ENCODE assay signal across 24 cellular contexts in genomic region chr19:24053601-24054000, GRCh38. TPM values are rescaled to one million over a fixed set of nuclear protein-coding genes. Genes with fewer than 3 reads are reported as not detected.
DNase-seq lines count a peak whose midpoint lies in the region; ATAC-seq and TF ChIP-seq lines count a peak whose summit lies in the region.
"Had no signal": no experiment of that assay in that cellular context is flagged by ENCODE, and none has a peak within 500 bp of the region (broad histone marks: within the 10 kb centered on the region; RNA-seq: fewer than 3 reads in every experiment).

No MANE protein-coding gene starts in this region.

- H3K36me3 ChIP-seq in hepatocyte (replicated peaks; ENCODE audit: insufficient read depth, low read depth): no peaks in the 10 kb centered on the region
- H3K36me3 ChIP-seq: ovary had no signal

- intact Hi-C loops in activated T-helper 1 cell treated with anti-CD3 and anti-CD28 coated beads, Interleukin-12 subunit alpha, Interleukin-12 subunit beta, Interleukin-2, Interleukin-4 antibody, amounts not matched to agents 30 ng/mL and 10 ng/mL and 1 ng/mL, durations not matched to agents 14 hours and 24 hours and 36 hours (cut with micrococcal nuclease): loop anchor here (5.0 kb wide), 1 partner anchor 34 kb away; the partner anchor contains the start of gene ZNF254

- H3K27me3 ChIP-seq in hepatocyte: no peaks in the 10 kb centered on the region
- H3K27me3 ChIP-seq: MG63, ovary, right lobe of liver had no signal

- H3K4me1 Mint-ChIP-seq in stimulated activated naive CD8-positive, alpha-beta T cell treated with anti-CD3 and anti-CD28 coated beads, Interleukin-15, Interleukin-2, amounts not matched to agents 100 ng/mL and 50 ng/mL, for 24 hours (ENCODE audit: low read depth): peaks cover 27% of the 10 kb centered on the region
- peaks cover 27% of the 10 kb centered on the region for H3K4me1 Mint-ChIP-seq in stimulated activated naive CD8-positive, alpha-beta T cell treated with anti-CD3 and anti-CD28 coated beads, Interleukin-15, amount 100 ng/mL, for 72 hours
- H3K4me1 Mint-ChIP-seq in activated naive CD8-positive, alpha-beta T cell treated with anti-CD3 and anti-CD28 coated beads for 36 hours: peaks cover 14% of the 10 kb centered on the region
- H3K4me1 Mint-ChIP-seq in activated T-helper 1 cell treated with anti-CD3 and anti-CD28 coated beads, Interleukin-12 subunit alpha, Interleukin-12 subunit beta, Interleukin-2, Interleukin-4 antibody, amounts not matched to agents 30 ng/mL and 10 ng/mL and 1 ng/mL, durations not matched to agents 14 hours and 24 hours and 36 hours (ENCODE audit: low read depth): peaks cover 17% of the 10 kb centered on the region

- 93% methylated on average over 4 of the region's 4 CpGs for WGBS in hepatocyte (ENCODE audit: low lambda C conversion rate, missing lambda C conversion rate)

- peaks cover 3% of the 10 kb centered on the region for H3K79me2 ChIP-seq in hepatocyte

- H4K20me1 ChIP-seq in hepatocyte (ENCODE audit: insufficient read depth, poor library complexity, severe bottlenecking): peaks cover 3% of the 10 kb centered on the region

- H3K27me3 Mint-ChIP-seq in stimulated activated naive CD8-positive, alpha-beta T cell treated with anti-CD3 and anti-CD28 coated beads, Interleukin-15, Interleukin-2, amounts not matched to agents 100 ng/mL and 50 ng/mL, for 24 hours: no peaks in the 10 kb centered on the region
- no peaks in the 10 kb centered on the region for H3K27me3 Mint-ChIP-seq in stimulated activated naive CD8-positive, alpha-beta T cell treated with anti-CD3 and anti-CD28 coated beads, Interleukin-15, amount 100 ng/mL, for 72 hours
- no peaks in the 10 kb centered on the region for H3K27me3 Mint-ChIP-seq in activated naive CD8-positive, alpha-beta T cell treated with anti-CD3 and anti-CD28 coated beads for 36 hours
- no peaks in the 10 kb centered on the region for H3K27me3 Mint-ChIP-seq in activated T-helper 1 cell treated with anti-CD3 and anti-CD28 coated beads, Interleukin-12 subunit alpha, Interleukin-12 subunit beta, Interleukin-2, Interleukin-4 antibody, amounts not matched to agents 30 ng/mL and 10 ng/mL and 1 ng/mL, durations not matched to agents 14 hours and 24 hours and 36 hours (ENCODE audit: insufficient read depth)
- H3K27me3 Mint-ChIP-seq: IgD-negative memory B cell had no signal

- no peaks in the 10 kb centered on the region for H3K9me3 ChIP-seq in hepatocyte (ENCODE audit: low read depth)
- H3K9me3 ChIP-seq: MG63, ovary, right lobe of liver, thoracic aorta had no signal

- H3K9me3 Mint-ChIP-seq in stimulated activated naive CD8-positive, alpha-beta T cell treated with anti-CD3 and anti-CD28 coated beads, Interleukin-15, Interleukin-2, amounts not matched to agents 100 ng/mL and 50 ng/mL, for 24 hours: no peaks in the 10 kb centered on the region
- H3K9me3 Mint-ChIP-seq in stimulated activated naive CD8-positive, alpha-beta T cell treated with anti-CD3 and anti-CD28 coated beads, Interleukin-15, amount 100 ng/mL, for 72 hours: no peaks in the 10 kb centered on the region
- H3K9me3 Mint-ChIP-seq in activated naive CD8-positive, alpha-beta T cell treated with anti-CD3 and anti-CD28 coated beads for 36 hours: no peaks in the 10 kb centered on the region
- peaks cover under 1% of the 10 kb centered on the region for H3K9me3 Mint-ChIP-seq in activated T-helper 1 cell treated with anti-CD3 and anti-CD28 coated beads, Interleukin-12 subunit alpha, Interleukin-12 subunit beta, Interleukin-2, Interleukin-4 antibody, amounts not matched to agents 30 ng/mL and 10 ng/mL and 1 ng/mL, durations not matched to agents 14 hours and 24 hours and 36 hours
- H3K9me3 Mint-ChIP-seq: IgD-negative memory B cell had no signal

- H3K27ac ChIP-seq in hepatocyte: peak overlapping the region; percentile 86
- H3K27ac ChIP-seq: HL-60, ovary, thoracic aorta, WERI-Rb-1 had no signal

- peaks cover 6% of the 10 kb centered on the region for H3K4me1 ChIP-seq in hepatocyte (ENCODE audit: insufficient read depth)

- no peaks in the 10 kb centered on the region for H3K9me2 ChIP-seq in hepatocyte (replicated peaks; ENCODE audit: insufficient read depth)

- peaks cover 78% of the 10 kb centered on the region for H3K36me3 Mint-ChIP-seq in stimulated activated naive CD8-positive, alpha-beta T cell treated with anti-CD3 and anti-CD28 coated beads, Interleukin-15, Interleukin-2, amounts not matched to agents 100 ng/mL and 50 ng/mL, for 24 hours (ENCODE audit: low read depth)
- H3K36me3 Mint-ChIP-seq in activated naive CD8-positive, alpha-beta T cell treated with anti-CD3 and anti-CD28 coated beads for 36 hours: peaks cover 56% of the 10 kb centered on the region
- peaks cover 60% of the 10 kb centered on the region for H3K36me3 Mint-ChIP-seq in activated T-helper 1 cell treated with anti-CD3 and anti-CD28 coated beads, Interleukin-12 subunit alpha, Interleukin-12 subunit beta, Interleukin-2, Interleukin-4 antibody, amounts not matched to agents 30 ng/mL and 10 ng/mL and 1 ng/mL, durations not matched to agents 14 hours and 24 hours and 36 hours (ENCODE audit: low read depth)

- no peak for TF ChIP-seq CTCF in hepatocyte (IDR thresholded peaks at IDR 0.05; ENCODE audit: poor library complexity)

- H2AFZ ChIP-seq in hepatocyte: no peak overlapping the region

- ATAC-seq in stimulated activated naive CD8-positive, alpha-beta T cell treated with anti-CD3 and anti-CD28 coated beads, Interleukin-15, amount 100 ng/mL, for 72 hours: no peak
- ATAC-seq: GM12878 had no signal

- H3K4me3 ChIP-seq in hepatocyte: no peak overlapping the region
- H3K4me3 ChIP-seq: GM12878, MG63, ovary, right lobe of liver, thoracic aorta had no signal

- H3K4me2 ChIP-seq in hepatocyte: no peak overlapping the region

- no peak overlapping the region for H3K4me3 Mint-ChIP-seq in stimulated activated naive CD8-positive, alpha-beta T cell treated with anti-CD3 and anti-CD28 coated beads, Interleukin-15, Interleukin-2, amounts not matched to agents 100 ng/mL and 50 ng/mL, for 24 hours
- no peak overlapping the region for H3K4me3 Mint-ChIP-seq in stimulated activated naive CD8-positive, alpha-beta T cell treated with anti-CD3 and anti-CD28 coated beads, Interleukin-15, amount 100 ng/mL, for 72 hours
- H3K4me3 Mint-ChIP-seq in activated naive CD8-positive, alpha-beta T cell treated with anti-CD3 and anti-CD28 coated beads for 36 hours: no peak overlapping the region
- no peak overlapping the region for H3K4me3 Mint-ChIP-seq in activated T-helper 1 cell treated with anti-CD3 and anti-CD28 coated beads, Interleukin-12 subunit alpha, Interleukin-12 subunit beta, Interleukin-2, Interleukin-4 antibody, amounts not matched to agents 30 ng/mL and 10 ng/mL and 1 ng/mL, durations not matched to agents 14 hours and 24 hours and 36 hours
- H3K4me3 Mint-ChIP-seq: IgD-negative memory B cell; T-helper 1 cell treated with Interleukin-12 subunit alpha and Interleukin-12 subunit beta and Interleukin-4 antibody, amounts not matched to agents 30 μg/mL and 1 μg/mL, for 36 hours had no signal

- H3K27ac Mint-ChIP-seq in stimulated activated naive CD8-positive, alpha-beta T cell treated with anti-CD3 and anti-CD28 coated beads, Interleukin-15, Interleukin-2, amounts not matched to agents 100 ng/mL and 50 ng/mL, for 24 hours: peak overlapping the region; percentile 81
- H3K27ac Mint-ChIP-seq in stimulated activated naive CD8-positive, alpha-beta T cell treated with anti-CD3 and anti-CD28 coated beads, Interleukin-15, amount 100 ng/mL, for 72 hours: peak overlapping the region in 1 of 2 donors; percentile 92
- H3K27ac Mint-ChIP-seq in activated naive CD8-positive, alpha-beta T cell treated with anti-CD3 and anti-CD28 coated beads for 36 hours: peak overlapping the region; percentile 89
- no peak overlapping the region for H3K27ac Mint-ChIP-seq in activated T-helper 1 cell treated with anti-CD3 and anti-CD28 coated beads, Interleukin-12 subunit alpha, Interleukin-12 subunit beta, Interleukin-2, Interleukin-4 antibody, amounts not matched to agents 30 ng/mL and 10 ng/mL and 1 ng/mL, durations not matched to agents 14 hours and 24 hours and 36 hours
- H3K27ac Mint-ChIP-seq: T-helper 1 cell treated with Interleukin-12 subunit alpha and Interleukin-12 subunit beta and Interleukin-4 antibody, amounts not matched to agents 30 μg/mL and 1 μg/mL, for 36 hours had no signal

- DNase-seq in stimulated activated naive CD8-positive, alpha-beta T cell treated with anti-CD3 and anti-CD28 coated beads, Interleukin-15, amount 100 ng/mL, for 72 hours: no peak
- no peak for DNase-seq in activated naive CD8-positive, alpha-beta T cell treated with anti-CD3 and anti-CD28 coated beads for 36 hours
- no peak for DNase-seq in hepatocyte (ENCODE audit: low spot score)
- no peak for DNase-seq in activated T-helper 1 cell treated with anti-CD3 and anti-CD28 coated beads, Interleukin-12 subunit alpha, Interleukin-12 subunit beta, Interleukin-2, Interleukin-4 antibody, amounts not matched to agents 30 ng/mL and 10 ng/mL and 1 ng/mL, durations not matched to agents 14 hours and 24 hours and 36 hours (ENCODE audit: low spot score)
- no peak for DNase-seq in midbrain (lab: John Stamatoyannopoulos, UW)
- no peak for DNase-seq in 8988T
- DNase-seq: activated CD4-positive, alpha-beta T cell treated with anti-CD3 and anti-CD28 coated beads, Interleukin-2, amount 50 U/mL, for 4 hours; dermis blood vessel endothelial cell; DMS79; kidney; NCI-H1436 treated with DMSO at 0.1 percent for 48 hours; NCI-H2171; NCI-H526 treated with DMSO at 0.1 percent for 48 hours; ovary; SIG-M5; WERI-Rb-1 had no signal

RNA-seq across cellular contexts. Expression of gene ZNF254, which starts 33.4 kb away (rescaled TPM):
- total RNA-seq in activated naive CD8-positive, alpha-beta T cell treated with anti-CD3 and anti-CD28 coated beads for 36 hours: 1 to 10 TPM; 9.7 to 9.9 TPM
- 30.1 and 33.8 TPM in 2 replicates for total RNA-seq in hepatocyte
- 8.5 and 9.3 TPM in 2 replicates for polyA plus RNA-seq in hepatocyte
- 7.8 and 8.4 TPM in 2 replicates for total RNA-seq in activated T-helper 1 cell treated with anti-CD3 and anti-CD28 coated beads, Interleukin-12 subunit alpha, Interleukin-12 subunit beta, Interleukin-2, Interleukin-4 antibody, amounts not matched to agents 30 ng/mL and 10 ng/mL and 1 ng/mL, durations not matched to agents 14 hours and 24 hours and 36 hours
